23 cellular contexts compared by ENCODE assay signal in the genomic region with DNA sequence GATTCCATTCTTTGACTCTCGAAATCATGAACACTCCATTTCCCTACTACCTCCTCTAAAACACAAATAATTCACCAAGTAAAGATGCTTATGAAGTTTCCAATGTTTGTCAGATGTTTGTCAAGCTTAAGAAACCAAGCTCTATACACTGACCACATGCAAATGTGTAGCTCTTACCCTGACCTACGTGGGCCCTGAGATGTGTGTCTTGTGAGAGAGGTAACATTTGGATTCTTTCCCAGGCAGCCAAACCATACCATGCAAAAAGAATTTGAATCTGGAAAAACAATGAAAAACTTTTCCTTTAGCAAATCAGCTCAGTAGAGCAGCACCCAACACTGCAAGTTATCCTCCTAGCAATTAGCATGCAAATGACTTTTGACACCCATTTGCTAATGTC.
"Had no signal": no experiment of that assay in that cellular context is flagged by ENCODE, and none has a peak within 500 bp of the region (broad histone marks: within the 10 kb centered on the region; RNA-seq: fewer than 3 reads in every experiment).

No MANE protein-coding gene starts in this region.

- H3K79me2 ChIP-seq: parathyroid adenoma had no signal

- DNase-seq: effector CD4-positive, alpha-beta T cell; endodermal cell; gastrocnemius medialis; glutamatergic neuron; immature natural killer cell; left colon; left ventricle myocardium superior; mesendoderm; naive B cell; occipital lobe; right lobe of liver; stimulated activated CD4-positive, alpha-beta T cell treated with anti-CD3 and anti-CD28 coated beads, Interleukin-4, amount 100 ng/mL, for 1 hour; stimulated activated CD8-positive, alpha-beta memory T cell treated with anti-CD3 and anti-CD28 coated beads, Interleukin-4, amount 100 ng/mL, for 48 hours; stimulated activated naive CD8-positive, alpha-beta T cell treated with anti-CD3 and anti-CD28 coated beads, Interleukin-15, Interleukin-2, amounts not matched to agents 100 U/mL and 50 U/mL, for 24 hours; thyroid gland; upper lobe of left lung had no signal

- H3K4me3 ChIP-seq: coronary artery, gastrocnemius medialis, lung, prostate gland, right lobe of liver, suprapubic skin, thyroid gland, upper lobe of left lung, vagina had no signal

- ATAC-seq: gastrocnemius medialis; left colon; left ventricle myocardium superior; right lobe of liver; stimulated activated effector memory CD8-positive, alpha-beta T cell treated with anti-CD3 and anti-CD28 coated beads, Interleukin-12 subunit alpha, Interleukin-12 subunit beta, amount 100 ng/mL, for 72 hours; stimulated activated naive CD8-positive, alpha-beta T cell treated with anti-CD3 and anti-CD28 coated beads, Interleukin-15, Interleukin-2, amounts not matched to agents 100 U/mL and 50 U/mL, for 24 hours had no signal

- H3K36me3 ChIP-seq: gastrocnemius medialis, prostate gland, right lobe of liver, suprapubic skin, thyroid gland, upper lobe of left lung, vagina had no signal

- H3K27ac ChIP-seq: coronary artery, gastrocnemius medialis, parathyroid adenoma, prostate gland, right lobe of liver, suprapubic skin, thyroid gland, upper lobe of left lung, vagina had no signal

- H3K9ac ChIP-seq: parathyroid adenoma had no signal

- H3K4me1 ChIP-seq: gastrocnemius medialis, parathyroid adenoma, prostate gland, right lobe of liver, suprapubic skin, thyroid gland, upper lobe of left lung, vagina had no signal

- H3K9me3 ChIP-seq: gastrocnemius medialis, prostate gland, right lobe of liver, suprapubic skin, thyroid gland, upper lobe of left lung, vagina had no signal

- H3K27me3 ChIP-seq: gastrocnemius medialis, right lobe of liver, thyroid gland, upper lobe of left lung, vagina had no signal

- H2AFZ ChIP-seq: parathyroid adenoma had no signal
